ENCODE assay signal across 1 cellular context in the genomic region with DNA sequence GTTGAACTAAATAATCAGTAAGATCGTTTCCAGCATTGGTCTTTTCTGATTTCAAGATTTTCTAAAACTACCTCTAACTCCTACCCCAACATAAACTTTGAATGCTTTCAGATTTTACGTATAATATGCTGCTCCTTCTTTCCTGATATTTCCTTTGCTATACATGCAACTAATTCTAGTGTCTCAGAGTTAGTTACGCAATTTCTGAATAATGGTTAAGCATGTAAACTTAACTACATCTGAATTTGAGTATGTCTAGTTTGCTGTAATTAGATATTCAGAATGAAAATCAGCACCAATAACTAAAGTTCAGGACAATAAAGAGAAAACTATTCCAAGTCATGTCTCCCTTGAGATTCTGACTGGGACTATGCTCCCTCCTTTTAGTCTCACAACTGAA.
TF ChIP-seq lines count a peak whose summit lies in the region.

No MANE protein-coding gene starts in this region.

TF ChIP-seq in IMR-90, 13 proteins besides CTCF, POLR2A, EP300 and RAD21:
- TF ChIP-seq SMC3 (IDR thresholded peaks at IDR 0.05; ENCODE audit: low read depth, low read length) (no peak), CEBPB (IDR thresholded peaks at IDR 0.05; ENCODE audit: low read depth, low read length) (peak; percentile 96)
